1 cellular context compared by ENCODE assay signal in the genomic region with DNA sequence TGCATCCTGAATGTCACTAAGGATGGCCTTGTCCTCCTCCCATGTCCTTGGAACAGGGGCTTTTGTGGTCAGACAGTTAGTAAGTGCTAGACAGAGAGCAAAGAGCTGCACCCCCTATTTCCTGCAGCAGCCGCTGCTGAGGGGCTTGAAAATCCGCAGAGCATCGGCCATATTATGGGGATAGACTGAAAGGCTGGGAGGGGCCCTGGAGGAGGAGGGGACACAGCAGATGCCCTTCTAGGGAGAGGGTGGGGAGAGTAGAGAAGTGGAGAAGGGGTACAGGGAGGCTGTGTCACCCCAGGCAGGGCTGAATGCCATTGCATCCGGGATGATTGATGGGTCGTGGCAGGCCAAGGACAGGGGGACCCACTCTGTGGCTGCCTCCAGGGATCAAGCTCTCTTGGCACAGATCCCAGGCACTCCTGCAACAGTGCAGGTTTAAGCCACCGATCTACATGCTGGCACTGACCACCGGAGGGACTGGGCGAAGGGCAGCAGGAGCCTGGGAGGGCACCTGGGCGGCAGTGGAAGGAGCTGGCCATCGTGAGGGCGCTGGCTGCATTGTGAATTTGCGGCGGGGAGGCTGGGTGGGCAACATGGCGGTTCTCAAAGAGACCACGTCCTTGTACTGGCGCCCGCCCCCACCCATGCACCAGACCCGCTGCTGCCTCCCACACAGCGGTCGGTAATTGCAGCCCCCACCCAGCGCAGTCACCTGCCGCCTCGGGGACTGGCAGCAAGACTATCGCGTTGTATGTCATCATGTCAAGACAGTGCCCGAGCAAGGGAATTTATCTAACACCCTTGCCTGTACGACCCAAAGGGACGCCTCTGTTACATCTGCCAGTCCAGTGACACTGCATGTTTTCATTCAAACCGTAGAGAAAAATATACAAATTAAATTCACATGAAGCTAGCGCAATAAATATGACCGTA.
A peak's percentile ranks its signal among the peaks of the same experiment; 100 is the strongest.
TF ChIP-seq lines count a peak whose summit lies in the region.

No MANE protein-coding gene starts in this region.

TF ChIP-seq in SK-N-SH, 30 proteins besides CTCF, POLR2A, EP300 and RAD21:
- 0 out of 2 replicates have a peak, but pooled peaks have one; percentile 24 for TF ChIP-seq REST (IDR thresholded peaks at IDR 0.05; ENCODE audit: low read depth, low read length)
